In genomic region chr1:36365310-36365895, GRCh38 we compare ENCODE assay signal across 8 cellular contexts. TPM values are rescaled to one million over a fixed set of nuclear protein-coding genes. Genes with fewer than 3 reads are reported as not detected.
A peak's percentile ranks its signal among the peaks of the same experiment; 100 is the strongest.
DNase-seq lines count a peak whose midpoint lies in the region; ATAC-seq and TF ChIP-seq lines count a peak whose summit lies in the region.

No MANE protein-coding gene starts in this region.

- H3K27ac Mint-ChIP-seq in activated naive CD4-positive, alpha-beta T cell treated with anti-CD3 and anti-CD28 coated beads, Interleukin-2, amount 50 U/mL, for 24 hours, result peak overlapping the region; percentile 93

- H3K27me3 ChIP-seq in adipocyte (replicated peaks; ENCODE audit: control insufficient read depth, insufficient read depth, low read length), result no peaks in the 10 kb centered on the region
- no peaks in the 10 kb centered on the region for H3K27me3 ChIP-seq in left lung
- no peaks in the 10 kb centered on the region for H3K27me3 ChIP-seq in upper lobe of left lung

- intact Hi-C loops in left lung (cut with DNase I), result no loop called here

- H3K27ac ChIP-seq in left lung, result peak overlapping the region; percentile 61 to 85
- peak overlapping the region; percentile 64 to 83 (median 76) for H3K27ac ChIP-seq in upper lobe of left lung

- H3K9me3 Mint-ChIP-seq in activated naive CD4-positive, alpha-beta T cell treated with anti-CD3 and anti-CD28 coated beads, Interleukin-2, amount 50 U/mL, for 24 hours, result no peaks in the 10 kb centered on the region

- no peak for DNase-seq in activated naive CD4-positive, alpha-beta T cell treated with anti-CD3 and anti-CD28 coated beads, Interleukin-2, amount 50 U/mL, for 16 hours
- peak; percentile 75 for DNase-seq in adipocyte (ENCODE audit: low read depth)
- peak in 1 of 2 donors; percentile 64 for DNase-seq in left lung
- no peak for DNase-seq in upper lobe of left lung
- DNase-seq in GM10266 (ENCODE audit: extremely low spot score), result no peak
- DNase-seq in NCI-H146 (lab: John Stamatoyannopoulos, UW), result no peak
- DNase-seq in activated CD4-positive, alpha-beta T cell treated with anti-CD3 and anti-CD28 coated beads, Interleukin-2, amount 50 U/mL, for 4 hours, result no peak

- no peak overlapping the region for H3K9ac ChIP-seq in adipocyte (ENCODE audit: low read length)

- no peak for TF ChIP-seq EP300 in upper lobe of left lung (IDR thresholded peaks at IDR 0.05)

- no peak for TF ChIP-seq POLR2A in upper lobe of left lung (IDR thresholded peaks at IDR 0.05)

- 73 to 75% methylated on average over 1 of the region's 1 CpG for WGBS in upper lobe of left lung, 2 donors

- H3K27me3 Mint-ChIP-seq in activated naive CD4-positive, alpha-beta T cell treated with anti-CD3 and anti-CD28 coated beads, Interleukin-2, amount 50 U/mL, for 24 hours, result no peaks in the 10 kb centered on the region

- no peaks in the 10 kb centered on the region for H3K9me3 ChIP-seq in adipocyte (ENCODE audit: control insufficient read depth, low read length)
- no peaks in the 10 kb centered on the region for H3K9me3 ChIP-seq in left lung
- H3K9me3 ChIP-seq in upper lobe of left lung, result no peaks in the 10 kb centered on the region

- ATAC-seq in left lung (peak; percentile 16), upper lobe of left lung (ENCODE audit: low FRiP score in 2 of 2) (peak in 1 of 2 donors; percentile 64)

- H3K36me3 Mint-ChIP-seq in activated naive CD4-positive, alpha-beta T cell treated with anti-CD3 and anti-CD28 coated beads, Interleukin-2, amount 50 U/mL, for 24 hours, result no peaks in the 10 kb centered on the region

- no peak overlapping the region for H3K4me3 ChIP-seq in adipocyte (ENCODE audit: low read length)
- no peak overlapping the region for H3K4me3 ChIP-seq in left lung
- H3K4me3 ChIP-seq in upper lobe of left lung, result no peak overlapping the region

- TF ChIP-seq CTCF in left lung (IDR thresholded peaks at IDR 0.05) (no peak), upper lobe of left lung (IDR thresholded peaks at IDR 0.05) (no peak), GM10266 (IDR thresholded peaks at IDR 0.05; ENCODE audit: control insufficient read depth, insufficient read depth, low read depth, missing control alignments) (no peak)

- peaks cover 20% of the 10 kb centered on the region for H3K4me1 ChIP-seq in adipocyte (ENCODE audit: control insufficient read depth, insufficient read depth, low read length)
- H3K4me1 ChIP-seq in left lung, result peaks cover 14 to 73% of the 10 kb centered on the region in 2 donors
- H3K4me1 ChIP-seq in upper lobe of left lung, result peaks cover 29 to 44% (median 35%) of the 10 kb centered on the region in 4 donors

- peaks cover 62% of the 10 kb centered on the region for H3K4me1 Mint-ChIP-seq in activated naive CD4-positive, alpha-beta T cell treated with anti-CD3 and anti-CD28 coated beads, Interleukin-2, amount 50 U/mL, for 24 hours

- H3K36me3 ChIP-seq in adipocyte (ENCODE audit: control insufficient read depth, insufficient read depth, low read length, severe bottlenecking) (peaks cover 37% of the 10 kb centered on the region), left lung (peaks cover 0 to 46% of the 10 kb centered on the region in 2 donors), upper lobe of left lung (peaks cover 3 to 26% (median 18%) of the 10 kb centered on the region in 4 donors)

- no peak overlapping the region for H3K4me3 Mint-ChIP-seq in activated naive CD4-positive, alpha-beta T cell treated with anti-CD3 and anti-CD28 coated beads, Interleukin-2, amount 50 U/mL, for 24 hours

RNA-seq across cellular contexts. Expression of gene STK40, which starts 20.3 kb away (rescaled TPM):
- total RNA-seq in left lung (10 to 100 TPM; 54.7 to 97.7 TPM), upper lobe of left lung (100 to 1,000 TPM in 1 of 6 donors, 10 to 100 TPM in 5; 26.2 to 100 (median 69.1) TPM)

RNA-seq across cellular contexts. Expression of gene LSM10, which starts 32.3 kb away (rescaled TPM):
- total RNA-seq in left lung (10 to 100 TPM; 33.5 to 41.4 TPM), upper lobe of left lung (10 to 100 TPM; 19.1 to 54.6 (median 35.8) TPM)

RNA-seq across cellular contexts. Expression of gene EVA1B, which starts 42.0 kb away (rescaled TPM):
- total RNA-seq in left lung, result 10 to 100 TPM; 34.2 to 34.7 TPM
- 10 to 100 TPM; 24.3 to 97.9 (median 36.6) TPM for total RNA-seq in upper lobe of left lung

RNA-seq across cellular contexts. Expression of gene SH3D21, which starts 59.2 kb away (rescaled TPM):
- total RNA-seq in left lung (10 to 100 TPM in 1 of 2 donors, 1 to 10 TPM in 1; 7.1 to 25.9 TPM), upper lobe of left lung (10 to 100 TPM in 3 of 6 donors, 1 to 10 TPM in 3; 4.4 to 65.0 (median 13.1) TPM)
